17 cellular contexts compared by ENCODE assay signal in the genomic region with DNA sequence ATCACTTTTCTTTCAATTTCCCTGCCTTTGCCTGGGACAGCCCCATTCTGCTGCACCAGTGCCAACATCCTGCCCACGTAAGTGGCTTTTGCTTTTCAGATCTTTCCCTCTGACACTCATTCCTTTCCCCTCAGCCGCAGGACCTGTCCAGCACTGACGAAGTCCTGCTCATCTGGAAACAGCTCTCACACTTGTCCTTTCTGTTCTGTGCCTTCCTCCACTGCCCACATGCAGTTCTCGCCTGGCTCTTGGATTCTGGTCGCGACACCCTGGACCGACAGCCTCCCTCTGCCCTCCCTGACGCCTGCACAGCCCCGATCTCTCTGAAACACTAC.
"Had no signal": no experiment of that assay in that cellular context is flagged by ENCODE, and none has a peak within 500 bp of the region (broad histone marks: within the 10 kb centered on the region; RNA-seq: fewer than 3 reads in every experiment).

No MANE protein-coding gene starts in this region.

- H3K27ac ChIP-seq: left lung, vagina had no signal

- H3K4me3 Mint-ChIP-seq: activated naive CD4-positive, alpha-beta T cell treated with anti-CD3 and anti-CD28 coated beads, Interleukin-2, amount 10 ng/mL, durations not matched to agents 7 days and 5 days; brain; natural killer cell treated with Interleukin-12 subunit alpha and Interleukin-12 subunit beta and Interleukin-15 and Interleukin-18, amount 100 ng/mL, for 72 hours; stimulated activated naive CD8-positive, alpha-beta T cell treated with anti-CD3 and anti-CD28 coated beads, Interleukin-15, Interleukin-2, amounts not matched to agents 100 ng/mL and 50 ng/mL, for 24 hours; T-helper 1 cell treated with Interleukin-12 subunit alpha and Interleukin-12 subunit beta and Interleukin-4 antibody, amounts not matched to agents 30 μg/mL and 1 μg/mL, for 36 hours; WTC11 had no signal

- H3K9me3 Mint-ChIP-seq: activated naive CD4-positive, alpha-beta T cell treated with anti-CD3 and anti-CD28 coated beads, Interleukin-2, amount 10 ng/mL, durations not matched to agents 7 days and 5 days; natural killer cell treated with Interleukin-12 subunit alpha and Interleukin-12 subunit beta and Interleukin-15 and Interleukin-18, amount 100 ng/mL, for 72 hours; stimulated activated naive CD8-positive, alpha-beta T cell treated with anti-CD3 and anti-CD28 coated beads, Interleukin-15, Interleukin-2, amounts not matched to agents 100 ng/mL and 50 ng/mL, for 24 hours; T-helper 1 cell treated with Interleukin-12 subunit alpha and Interleukin-12 subunit beta and Interleukin-4 antibody, amounts not matched to agents 30 μg/mL and 1 μg/mL, for 36 hours had no signal

- H3K27ac Mint-ChIP-seq: activated naive CD4-positive, alpha-beta T cell treated with anti-CD3 and anti-CD28 coated beads, Interleukin-2, amount 10 ng/mL, durations not matched to agents 7 days and 5 days; natural killer cell treated with Interleukin-12 subunit alpha and Interleukin-12 subunit beta and Interleukin-15 and Interleukin-18, amount 100 ng/mL, for 72 hours; stimulated activated naive CD8-positive, alpha-beta T cell treated with anti-CD3 and anti-CD28 coated beads, Interleukin-15, Interleukin-2, amounts not matched to agents 100 ng/mL and 50 ng/mL, for 24 hours; T-helper 1 cell treated with Interleukin-12 subunit alpha and Interleukin-12 subunit beta and Interleukin-4 antibody, amounts not matched to agents 30 μg/mL and 1 μg/mL, for 36 hours; WTC11 had no signal

- H3K4me3 ChIP-seq: dorsolateral prefrontal cortex, left lung, thoracic aorta, vagina had no signal

- H3K36me3 Mint-ChIP-seq: activated naive CD4-positive, alpha-beta T cell treated with anti-CD3 and anti-CD28 coated beads, Interleukin-2, amount 10 ng/mL, durations not matched to agents 7 days and 5 days; natural killer cell treated with Interleukin-12 subunit alpha and Interleukin-12 subunit beta and Interleukin-15 and Interleukin-18, amount 100 ng/mL, for 72 hours; WTC11 had no signal

- H3K27me3 Mint-ChIP-seq: brain had no signal

- DNase-seq: activated CD4-positive, alpha-beta T cell treated with anti-CD3 and anti-CD28 coated beads for 48 hours; activated naive CD4-positive, alpha-beta T cell treated with anti-CD3 and anti-CD28 coated beads, Interleukin-2, amount 10 ng/mL, durations not matched to agents 7 days and 5 days; amniotic stem cell; left lung; mesenchymal stem cell; stimulated activated CD4-positive, alpha-beta T cell treated with anti-CD3 and anti-CD28 coated beads, Interleukin-15, amount 100 ng/mL, for 24 hours; stimulated activated CD4-positive, alpha-beta T cell treated with anti-CD3 and anti-CD28 coated beads, Interleukin-4, amount 100 ng/mL, for 24 hours had no signal

- ATAC-seq: esophagus mucosa; left lung; natural killer cell treated with Interleukin-12 subunit alpha and Interleukin-12 subunit beta and Interleukin-15 and Interleukin-18, amount 100 ng/mL, for 72 hours; WTC11 had no signal

- FAIRE-seq: islet of Langerhans had no signal
